Comparison of ENCODE assay signal across 1 cellular context in the genomic region with DNA sequence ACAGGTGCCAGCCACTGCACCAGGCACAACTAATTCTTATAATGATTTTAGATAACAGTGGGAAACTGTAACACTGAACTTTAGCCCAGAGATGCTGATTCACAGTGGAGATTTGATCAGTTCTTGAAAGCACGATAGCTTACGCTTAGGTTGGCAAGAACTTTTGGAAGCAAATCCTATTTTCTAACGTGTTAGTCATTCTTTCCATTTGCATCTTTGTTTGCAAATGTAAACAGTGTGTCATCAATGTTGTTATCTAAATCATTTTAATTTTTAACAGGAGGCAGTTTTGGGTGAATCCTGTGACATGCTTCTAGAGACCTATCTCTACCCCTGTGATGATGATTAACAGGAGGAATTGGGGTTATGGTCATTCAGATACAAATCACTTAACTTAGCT.
TF ChIP-seq lines count a peak whose summit lies in the region.

No MANE protein-coding gene starts in this region.

TF ChIP-seq in K562, 482 proteins besides CTCF, POLR2A, EP300 and RAD21:
- TF ChIP-seq SOX6 (IDR thresholded peaks at IDR 0.05) (0 out of 2 replicates have a peak, but pooled peaks have one; percentile 21), ARID1B (IDR thresholded peaks at IDR 0.05) (peak; percentile 59), JUND (IDR thresholded peaks at IDR 0.05; ENCODE audit: borderline replicate concordance, low read depth, low read length) (peak; percentile 69; the same call in 1 of the 2 replicates), JUND (tag; IDR thresholded peaks at IDR 0.05; ENCODE audit: borderline replicate concordance, low read depth, low read length) (peak; percentile 74; the same call in 2 of the 3 replicates), FOXA3 (CRISPR knock-in tag; conservative IDR thresholded peaks at IDR 0.05 in 1 of 2, IDR thresholded peaks at IDR 0.05 in 1 of 2) (0 out of 4 replicates have a peak, but pooled peaks of 1 of the 2 experiments have one; percentile 25), CBX2 (IDR thresholded peaks at IDR 0.05; ENCODE audit: insufficient read depth, low read length, poor library complexity, severe bottlenecking) (no peak), NFE2 (IDR thresholded peaks at IDR 0.05; ENCODE audit: low read depth) (peak; percentile 35; the same call in 1 of the 2 replicates), FOSL1 (tag; conservative IDR thresholded peaks at IDR 0.05) (peak; percentile 93), JUN (IDR thresholded peaks at IDR 0.05; ENCODE audit: borderline replicate concordance, low read depth, low read length) (peak; percentile 57; the same call in 1 of the 2 replicates), JUN (CRISPR knock-in tag; IDR thresholded peaks at IDR 0.05; ENCODE audit: borderline replicate concordance) (no peak), SMARCE1 (IDR thresholded peaks at IDR 0.05) (peak; percentile 64; the same call in 1 of the 2 replicates), C11orf30 (IDR thresholded peaks at IDR 0.05; ENCODE audit: low read depth) (0 out of 2 replicates have a peak, but pooled peaks have one; percentile 5), TRIM24 (IDR thresholded peaks at IDR 0.05) (0 out of 4 replicates have a peak, but pooled peaks of 1 of the 2 experiments have one; percentile 13), ATF7 (IDR thresholded peaks at IDR 0.05) (peak; percentile 35; the same call in 1 of the 2 replicates), NFATC3 (IDR thresholded peaks at IDR 0.05) (peak; percentile 91; the same call in 1 of the 2 replicates), FOXJ2 (tag; IDR thresholded peaks at IDR 0.05) (peak; percentile 81), MAFG (tag; conservative IDR thresholded peaks at IDR 0.05) (0 out of 2 replicates have a peak, but pooled peaks have one; percentile 8), ZSCAN32 (CRISPR knock-in tag; IDR thresholded peaks at IDR 0.05) (no peak), SMARCA4 (IDR thresholded peaks at IDR 0.05) (peak; percentile 70; the same call in 1 of the 2 replicates), BHLHE40 (IDR thresholded peaks at IDR 0.05; ENCODE audit: low read length) (no peak)
- TF ChIP-seq, protein P1, sequence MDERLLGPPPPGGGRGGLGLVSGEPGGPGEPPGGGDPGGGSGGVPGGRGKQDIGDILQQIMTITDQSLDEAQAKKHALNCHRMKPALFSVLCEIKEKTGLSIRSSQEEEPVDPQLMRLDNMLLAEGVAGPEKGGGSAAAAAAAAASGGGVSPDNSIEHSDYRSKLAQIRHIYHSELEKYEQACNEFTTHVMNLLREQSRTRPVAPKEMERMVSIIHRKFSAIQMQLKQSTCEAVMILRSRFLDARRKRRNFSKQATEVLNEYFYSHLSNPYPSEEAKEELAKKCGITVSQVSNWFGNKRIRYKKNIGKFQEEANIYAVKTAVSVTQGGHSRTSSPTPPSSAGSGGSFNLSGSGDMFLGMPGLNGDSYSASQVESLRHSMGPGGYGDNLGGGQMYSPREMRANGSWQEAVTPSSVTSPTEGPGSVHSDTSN (CRISPR knock-in tag; IDR thresholded peaks at IDR 0.05; ENCODE audit: low read depth) = no peak
- TF ChIP-seq, protein P1 (tag; conservative IDR thresholded peaks at IDR 0.05; ENCODE audit: low read depth) = no peak
- TF ChIP-seq, protein P2, sequence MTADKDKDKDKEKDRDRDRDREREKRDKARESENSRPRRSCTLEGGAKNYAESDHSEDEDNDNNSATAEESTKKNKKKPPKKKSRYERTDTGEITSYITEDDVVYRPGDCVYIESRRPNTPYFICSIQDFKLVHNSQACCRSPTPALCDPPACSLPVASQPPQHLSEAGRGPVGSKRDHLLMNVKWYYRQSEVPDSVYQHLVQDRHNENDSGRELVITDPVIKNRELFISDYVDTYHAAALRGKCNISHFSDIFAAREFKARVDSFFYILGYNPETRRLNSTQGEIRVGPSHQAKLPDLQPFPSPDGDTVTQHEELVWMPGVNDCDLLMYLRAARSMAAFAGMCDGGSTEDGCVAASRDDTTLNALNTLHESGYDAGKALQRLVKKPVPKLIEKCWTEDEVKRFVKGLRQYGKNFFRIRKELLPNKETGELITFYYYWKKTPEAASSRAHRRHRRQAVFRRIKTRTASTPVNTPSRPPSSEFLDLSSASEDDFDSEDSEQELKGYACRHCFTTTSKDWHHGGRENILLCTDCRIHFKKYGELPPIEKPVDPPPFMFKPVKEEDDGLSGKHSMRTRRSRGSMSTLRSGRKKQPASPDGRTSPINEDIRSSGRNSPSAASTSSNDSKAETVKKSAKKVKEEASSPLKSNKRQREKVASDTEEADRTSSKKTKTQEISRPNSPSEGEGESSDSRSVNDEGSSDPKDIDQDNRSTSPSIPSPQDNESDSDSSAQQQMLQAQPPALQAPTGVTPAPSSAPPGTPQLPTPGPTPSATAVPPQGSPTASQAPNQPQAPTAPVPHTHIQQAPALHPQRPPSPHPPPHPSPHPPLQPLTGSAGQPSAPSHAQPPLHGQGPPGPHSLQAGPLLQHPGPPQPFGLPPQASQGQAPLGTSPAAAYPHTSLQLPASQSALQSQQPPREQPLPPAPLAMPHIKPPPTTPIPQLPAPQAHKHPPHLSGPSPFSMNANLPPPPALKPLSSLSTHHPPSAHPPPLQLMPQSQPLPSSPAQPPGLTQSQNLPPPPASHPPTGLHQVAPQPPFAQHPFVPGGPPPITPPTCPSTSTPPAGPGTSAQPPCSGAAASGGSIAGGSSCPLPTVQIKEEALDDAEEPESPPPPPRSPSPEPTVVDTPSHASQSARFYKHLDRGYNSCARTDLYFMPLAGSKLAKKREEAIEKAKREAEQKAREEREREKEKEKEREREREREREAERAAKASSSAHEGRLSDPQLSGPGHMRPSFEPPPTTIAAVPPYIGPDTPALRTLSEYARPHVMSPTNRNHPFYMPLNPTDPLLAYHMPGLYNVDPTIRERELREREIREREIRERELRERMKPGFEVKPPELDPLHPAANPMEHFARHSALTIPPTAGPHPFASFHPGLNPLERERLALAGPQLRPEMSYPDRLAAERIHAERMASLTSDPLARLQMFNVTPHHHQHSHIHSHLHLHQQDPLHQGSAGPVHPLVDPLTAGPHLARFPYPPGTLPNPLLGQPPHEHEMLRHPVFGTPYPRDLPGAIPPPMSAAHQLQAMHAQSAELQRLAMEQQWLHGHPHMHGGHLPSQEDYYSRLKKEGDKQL (CRISPR knock-in tag; IDR thresholded peaks at IDR 0.05; ENCODE audit: borderline replicate concordance) = no peak
- TF ChIP-seq, protein P3, sequence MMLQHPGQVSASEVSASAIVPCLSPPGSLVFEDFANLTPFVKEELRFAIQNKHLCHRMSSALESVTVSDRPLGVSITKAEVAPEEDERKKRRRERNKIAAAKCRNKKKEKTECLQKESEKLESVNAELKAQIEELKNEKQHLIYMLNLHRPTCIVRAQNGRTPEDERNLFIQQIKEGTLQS (IDR thresholded peaks at IDR 0.05) = peak; percentile 82
- TF ChIP-seq, protein P3 (CRISPR knock-in tag; conservative IDR thresholded peaks at IDR 0.05) = no peak
TF ChIP-seq in K562: peak in this region for 16.
